In genomic region chr7:82319674-82320118, GRCh38 we compare ENCODE assay signal across 10 cellular contexts.
DNase-seq lines count a peak whose midpoint lies in the region; ATAC-seq, FAIRE-seq and TF ChIP-seq lines count a peak whose summit lies in the region.
"Had no signal": no experiment of that assay in that cellular context is flagged by ENCODE, and none has a peak within 500 bp of the region (broad histone marks: within the 10 kb centered on the region; RNA-seq: fewer than 3 reads in every experiment).

No MANE protein-coding gene starts in this region.

- H3K27ac Mint-ChIP-seq in WTC11, result peak overlapping the region; percentile 84
- H3K27ac Mint-ChIP-seq: activated B cell treated with CpG ODN at 0.5 μM for 24 hours had no signal

- CTCF ChIA-PET in WTC11 (lab: Charles Lee), result interaction anchor here (1.7 kb wide), 1 partner anchor 14 kb away, joined by 3 read pairs; no protein-coding TSS in a partner anchor

- no peak for FAIRE-seq in small intestine (lab: Jason Lieb, UNC)
- FAIRE-seq: H1 had no signal

- DNase-seq in M059J (ENCODE audit: low read depth) (peak; percentile 68), WTC11 (ENCODE audit: low spot score) (no peak), hepatic stellate cell (ENCODE audit: low spot score) (peak; percentile 26), small intestine (peak; percentile 18), erythroblast (lab: John Stamatoyannopoulos, UW) (no peak), OCI-M2 (lab: John Stamatoyannopoulos, UW; ENCODE audit: unreplicated experiment) (no peak)
- no peak for DNase-seq in activated naive CD4-positive, alpha-beta T cell treated with Interleukin-2 at 50 U/mL for 16 hours
- DNase-seq: activated B cell treated with CpG ODN at 0.5 μM for 24 hours had no signal

- H3K4me3 ChIP-seq in small intestine (ENCODE audit: low read depth in 1 of 2, low read length in 2 of 2), result no peak overlapping the region

- H3K9me3 ChIP-seq in small intestine (ENCODE audit: control insufficient read depth, low read depth), result no peaks in the 10 kb centered on the region

- H3K4me3 Mint-ChIP-seq in WTC11, result no peak overlapping the region
- H3K4me3 Mint-ChIP-seq: activated B cell treated with CpG ODN at 0.5 μM for 24 hours had no signal

- H3K4me1 Mint-ChIP-seq in WTC11, result peaks cover 34% of the 10 kb centered on the region
- H3K4me1 Mint-ChIP-seq: activated B cell treated with CpG ODN at 0.5 μM for 24 hours had no signal

- TF ChIP-seq POLR2A in erythroblast (IDR thresholded peaks at IDR 0.05; ENCODE audit: low read length), result no peak

- H3K4me1 ChIP-seq in small intestine (ENCODE audit: control insufficient read depth in 2 of 2, insufficient read depth in 1 of 2, low read depth in 1 of 2, low read length in 1 of 2), result no peaks in the 10 kb centered on the region

- POLR2A ChIA-PET in WTC11 (lab: Charles Lee), result no interaction called here

- 36 to 49% (median 43%) methylated on average over 4 of the region's 4 CpGs for WGBS in small intestine, 3 donors

- H3K36me3 ChIP-seq in small intestine (ENCODE audit: control insufficient read depth in 2 of 2, insufficient read depth in 2 of 2, low read length in 2 of 2), result no peaks in the 10 kb centered on the region

- H3K27me3 ChIP-seq in small intestine (ENCODE audit: control insufficient read depth in 2 of 2, insufficient read depth in 2 of 2, low read length in 2 of 2), result no peaks in the 10 kb centered on the region

- H3K27ac ChIP-seq in small intestine (ENCODE audit: low read depth in 1 of 2, low read length in 1 of 2), result no peak overlapping the region

- no peaks in the 10 kb centered on the region for H3K27me3 Mint-ChIP-seq in WTC11 (ENCODE audit: low read depth)
- H3K27me3 Mint-ChIP-seq: activated B cell treated with CpG ODN at 0.5 μM for 24 hours had no signal

- H3K9me3 Mint-ChIP-seq in WTC11, result peaks cover 8% of the 10 kb centered on the region; the same call in 1 of the 2 replicates

- peaks cover 8% of the 10 kb centered on the region; the same call in 1 of the 2 replicates for H3K36me3 Mint-ChIP-seq in WTC11

- no peak for TF ChIP-seq CTCF in WTC11 (IDR thresholded peaks at IDR 0.05)

- ATAC-seq in WTC11, result peak; percentile 41; the same call in 1 of the 2 replicates
- ATAC-seq in HG03354 (IDR thresholded peaks at IDR 0.05; ENCODE audit: poor library complexity, severe bottlenecking, unreplicated experiment), result no peak

TF ChIP-seq in WTC11, 78 proteins besides CTCF, POLR2A, EP300 and RAD21 (continues in another document):
- TF ChIP-seq KAT7 (CRISPR knock-in tag; IDR thresholded peaks at IDR 0.05; ENCODE audit: borderline replicate concordance), result no peak
- no peak for TF ChIP-seq RORB (CRISPR knock-in tag; IDR thresholded peaks at IDR 0.05)
- TF ChIP-seq ZNF232 (CRISPR knock-in tag; IDR thresholded peaks at IDR 0.05), result no peak
- TF ChIP-seq USF2 (CRISPR knock-in tag; IDR thresholded peaks at IDR 0.05), result no peak
- no peak for TF ChIP-seq SOX15 (CRISPR knock-in tag; IDR thresholded peaks at IDR 0.05)
- TF ChIP-seq ZNF263 (CRISPR knock-in tag; IDR thresholded peaks at IDR 0.05; ENCODE audit: low read depth), result no peak
- no peak for TF ChIP-seq NFE2L1 (CRISPR knock-in tag; IDR thresholded peaks at IDR 0.05)
- no peak for TF ChIP-seq E2F4 (CRISPR knock-in tag; IDR thresholded peaks at IDR 0.05; ENCODE audit: borderline replicate concordance, low read depth)
- no peak for TF ChIP-seq ZNF425 (CRISPR knock-in tag; conservative IDR thresholded peaks at IDR 0.05)
- TF ChIP-seq PRRX2 (CRISPR knock-in tag; IDR thresholded peaks at IDR 0.05), result no peak
- TF ChIP-seq PRDM15 (CRISPR knock-in tag; IDR thresholded peaks at IDR 0.05), result no peak
- TF ChIP-seq MAX (CRISPR knock-in tag; IDR thresholded peaks at IDR 0.05), result no peak
- no peak for TF ChIP-seq PREB (CRISPR knock-in tag; IDR thresholded peaks at IDR 0.05; ENCODE audit: borderline replicate concordance)
- TF ChIP-seq MYBL2 (CRISPR knock-in tag; IDR thresholded peaks at IDR 0.05), result no peak

Comparison
In these comparisons a context has a peak if more than half of its experiments do, and no peak if none do; other contexts are left out.
1. DNase-seq: peak in M059J (single experiment), hepatic stellate cell (single experiment) and small intestine (single experiment); none in WTC11 (single experiment), erythroblast (0 of 2), activated naive CD4-positive, alpha-beta T cell treated with Interleukin-2 at 50 U/mL for 16 hours (single experiment) and OCI-M2 (single experiment).